1 cellular context compared by ENCODE assay signal in the genomic region with DNA sequence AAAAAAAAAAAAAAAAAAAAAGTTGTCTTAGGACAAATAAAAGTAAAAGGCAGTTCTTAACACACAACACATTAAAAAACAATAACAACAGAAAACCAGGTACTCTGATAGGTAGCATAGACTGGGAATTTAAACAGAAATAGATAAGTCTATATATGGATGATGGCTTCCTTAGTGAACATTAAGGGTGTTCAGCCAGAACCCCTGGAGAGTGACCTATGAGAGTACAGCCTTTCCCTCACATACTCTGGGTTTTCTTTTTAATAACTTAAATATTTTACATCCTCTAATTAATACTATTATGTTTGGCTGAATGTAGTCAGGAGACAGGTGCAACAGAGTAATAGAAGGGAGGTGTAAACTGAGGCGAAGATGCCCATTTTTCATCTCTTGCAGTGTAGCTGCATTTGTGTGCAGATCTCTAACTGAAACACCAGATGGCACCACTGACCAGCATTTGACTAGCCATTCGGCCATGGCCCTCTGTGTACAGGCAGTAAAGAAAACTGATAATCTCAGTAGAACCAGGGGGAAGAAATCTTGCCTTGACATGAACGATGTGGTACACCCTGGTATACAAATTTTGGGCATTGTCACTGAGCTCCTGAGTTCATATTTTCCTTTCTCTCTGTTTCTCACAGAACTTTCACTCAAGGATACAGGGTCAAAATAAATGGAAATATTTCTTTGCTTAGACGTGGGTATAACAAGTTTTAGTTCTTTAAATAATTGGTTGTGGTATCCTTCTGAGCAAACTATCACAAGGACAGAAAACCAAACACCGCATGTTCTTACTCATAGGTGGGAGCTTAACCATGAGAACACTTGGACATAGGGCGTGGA.
TF ChIP-seq lines count a peak whose summit lies in the region.

No MANE protein-coding gene starts in this region.

TF ChIP-seq in neural cell, 6 proteins besides CTCF, POLR2A, EP300 and RAD21 (continued from another document):
- TF ChIP-seq, protein P1, sequence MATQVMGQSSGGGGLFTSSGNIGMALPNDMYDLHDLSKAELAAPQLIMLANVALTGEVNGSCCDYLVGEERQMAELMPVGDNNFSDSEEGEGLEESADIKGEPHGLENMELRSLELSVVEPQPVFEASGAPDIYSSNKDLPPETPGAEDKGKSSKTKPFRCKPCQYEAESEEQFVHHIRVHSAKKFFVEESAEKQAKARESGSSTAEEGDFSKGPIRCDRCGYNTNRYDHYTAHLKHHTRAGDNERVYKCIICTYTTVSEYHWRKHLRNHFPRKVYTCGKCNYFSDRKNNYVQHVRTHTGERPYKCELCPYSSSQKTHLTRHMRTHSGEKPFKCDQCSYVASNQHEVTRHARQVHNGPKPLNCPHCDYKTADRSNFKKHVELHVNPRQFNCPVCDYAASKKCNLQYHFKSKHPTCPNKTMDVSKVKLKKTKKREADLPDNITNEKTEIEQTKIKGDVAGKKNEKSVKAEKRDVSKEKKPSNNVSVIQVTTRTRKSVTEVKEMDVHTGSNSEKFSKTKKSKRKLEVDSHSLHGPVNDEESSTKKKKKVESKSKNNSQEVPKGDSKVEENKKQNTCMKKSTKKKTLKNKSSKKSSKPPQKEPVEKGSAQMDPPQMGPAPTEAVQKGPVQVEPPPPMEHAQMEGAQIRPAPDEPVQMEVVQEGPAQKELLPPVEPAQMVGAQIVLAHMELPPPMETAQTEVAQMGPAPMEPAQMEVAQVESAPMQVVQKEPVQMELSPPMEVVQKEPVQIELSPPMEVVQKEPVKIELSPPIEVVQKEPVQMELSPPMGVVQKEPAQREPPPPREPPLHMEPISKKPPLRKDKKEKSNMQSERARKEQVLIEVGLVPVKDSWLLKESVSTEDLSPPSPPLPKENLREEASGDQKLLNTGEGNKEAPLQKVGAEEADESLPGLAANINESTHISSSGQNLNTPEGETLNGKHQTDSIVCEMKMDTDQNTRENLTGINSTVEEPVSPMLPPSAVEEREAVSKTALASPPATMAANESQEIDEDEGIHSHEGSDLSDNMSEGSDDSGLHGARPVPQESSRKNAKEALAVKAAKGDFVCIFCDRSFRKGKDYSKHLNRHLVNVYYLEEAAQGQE (IDR thresholded peaks at IDR 0.05; ENCODE audit: borderline replicate concordance) = no peak
- TF ChIP-seq SMC3 (conservative IDR thresholded peaks at IDR 0.05; ENCODE audit: poor library complexity) (peak; percentile 99), TAF1 (IDR thresholded peaks at IDR 0.05; ENCODE audit: low read depth) (no peak), POLR2AphosphoS5 (IDR thresholded peaks at IDR 0.05) (no peak)
